Comparison of ENCODE assay signal across 19 cellular contexts in genomic region chr16:88400186-88400585, GRCh38. TPM values are rescaled to one million over a fixed set of nuclear protein-coding genes. Genes with fewer than 3 reads are reported as not detected.
A peak's percentile ranks its signal among the peaks of the same experiment; 100 is the strongest.
DNase-seq lines count a peak whose midpoint lies in the region; ATAC-seq, FAIRE-seq and TF ChIP-seq lines count a peak whose summit lies in the region.
"Had no signal": no experiment of that assay in that cellular context is flagged by ENCODE, and none has a peak within 500 bp of the region (broad histone marks: within the 10 kb centered on the region; RNA-seq: fewer than 3 reads in every experiment).

No MANE protein-coding gene starts in this region.

- in situ Hi-C loops in HepG2 (cut with HindIII; ENCODE audit: extremely low pct_ligation_motif_present, low pct_unique_long_range_greater_than_20kb) = no loop called here

- H3K9ac ChIP-seq in HepG2 (ENCODE audit: insufficient read depth, low read depth, low read length) (no peak overlapping the region), neuronal stem cell (ENCODE audit: low read depth, low read length, poor library complexity) (no peak overlapping the region)

- peak overlapping the region; percentile 47 for H2BK15ac ChIP-seq in neuronal stem cell (ENCODE audit: low read length)

- H4K8ac ChIP-seq in neuronal stem cell (ENCODE audit: low read depth, low read length) = no peak overlapping the region

- intact Hi-C loops in HepG2 (cut with micrococcal nuclease; ENCODE audit: unreplicated experiment) (no loop called here), right lobe of liver (cut with DNase I) (no loop called here)

- no peak overlapping the region for H2BK12ac ChIP-seq in neuronal stem cell (ENCODE audit: low read length)

- no peak for TF ChIP-seq RAD21 in HepG2 (CRISPR knock-in tag; IDR thresholded peaks at IDR 0.05)

- FAIRE-seq in HepG2 (lab: Jason Lieb, UNC) = no peak
- FAIRE-seq: A549, D721Med, G401.6, GM12891, GM19239 had no signal

- H3K14ac ChIP-seq in neuronal stem cell (ENCODE audit: low read length) = peak overlapping the region; percentile 49

- TF ChIP-seq POLR2A in HepG2 (IDR thresholded peaks at IDR 0.05; ENCODE audit: insufficient read depth in 1 of 2, low read depth in 2 of 2, low read length in 2 of 2) = no peak
- no peak for TF ChIP-seq POLR2A in right lobe of liver (IDR thresholded peaks at IDR 0.05)

- H3K4me1 ChIP-seq in HepG2 (ENCODE audit: insufficient read depth, low read length) (peaks cover 17% of the 10 kb centered on the region), right lobe of liver (no peaks in the 10 kb centered on the region), neuronal stem cell (ENCODE audit: control insufficient read depth in 2 of 2, insufficient read depth in 1 of 2, low read depth in 1 of 2, low read length in 2 of 2) (no peaks in the 10 kb centered on the region)
- H3K4me1 ChIP-seq: Caco-2 had no signal

- peak overlapping the region; percentile 13 for H3K4ac ChIP-seq in neuronal stem cell (ENCODE audit: low read length)

- H3K4me2 ChIP-seq in HepG2 (ENCODE audit: low read depth, low read length) (no peak overlapping the region), neuronal stem cell (ENCODE audit: insufficient read depth, low read length, poor library complexity, severe bottlenecking) (no peak overlapping the region)
- H3K4me2 ChIP-seq: A549 had no signal

- TF ChIP-seq CTCF in HepG2 (CRISPR knock-in tag; IDR thresholded peaks at IDR 0.05) (no peak), right lobe of liver (IDR thresholded peaks at IDR 0.05) (no peak)

- H2AK5ac ChIP-seq in neuronal stem cell (ENCODE audit: low read depth, low read length) = peak overlapping the region; percentile 77

- H2AFZ ChIP-seq in HepG2 (ENCODE audit: low read length) (no peak overlapping the region), neuronal stem cell (ENCODE audit: low read length) (no peak overlapping the region)

- peak overlapping the region; percentile 52 for H3K23ac ChIP-seq in neuronal stem cell (ENCODE audit: low read depth, low read length, poor library complexity)

- CTCF ChIA-PET in HepG2 (lab: Yijun Ruan, JAX; ENCODE audit: low intra/inter-chr PET ratio, low total read pairs) = no interaction called here

- BruUV-seq in HepG2 (replicated peaks; lab: Mats Ljungman, UMichigan) = no TSS peak

- H3K27ac ChIP-seq in HepG2 (ENCODE audit: extremely low read length, insufficient read depth, low read length) (no peak overlapping the region), right lobe of liver (no peak overlapping the region), neuronal stem cell (replicated peaks; ENCODE audit: low read length) (no peak overlapping the region)
- H3K27ac ChIP-seq: 22Rv1; A549; BLaER1 treated with 17β-estradiol and CSF1 and Interleukin-3, amounts not matched to agents 10 nM and 100 nM; C4-2B had no signal

- no peak overlapping the region for H4K91ac ChIP-seq in neuronal stem cell (ENCODE audit: low read depth, low read length, poor library complexity)

- peaks cover 4% of the 10 kb centered on the region; the same call in 1 of the 2 replicates for H4K20me1 ChIP-seq in HepG2 (ENCODE audit: insufficient read depth, low read length)

- ATAC-seq in HepG2 = no peak
- ATAC-seq in right lobe of liver = no peak
- ATAC-seq: A549; CD8-positive, alpha-beta T cell had no signal

- POLR2A ChIA-PET in HepG2 (lab: Yijun Ruan, JAX) = no interaction called here

- H3K4me3 ChIP-seq in HepG2 (replicated peaks in 1 of 3; ENCODE audit: insufficient read depth in 1 of 3, low read depth in 2 of 3, low read length in 3 of 3) (no peak overlapping the region), right lobe of liver (no peak overlapping the region), neuronal stem cell (ENCODE audit: low read length in 2 of 2) (no peak overlapping the region)
- H3K4me3 ChIP-seq: A549; BLaER1 treated with 17β-estradiol and CSF1 and Interleukin-3, amounts not matched to agents 10 nM and 100 nM had no signal

- H3K79me1 ChIP-seq in neuronal stem cell (ENCODE audit: low read depth, low read length) = no peaks in the 10 kb centered on the region

- DNase-seq in HepG2 (ENCODE audit: low spot score) (no peak), right lobe of liver (no peak), neuronal stem cell (ENCODE audit: low spot score) (no peak), NCI-H1694 (lab: John Stamatoyannopoulos, UW) (no peak), UCSD-AML1 (lab: John Stamatoyannopoulos, UW; ENCODE audit: unreplicated experiment) (no peak)
- DNase-seq: AML-193; Caco-2; Calu3; CD4-positive, alpha-beta T cell; CD8-positive, alpha-beta T cell; GF-D8 had no signal

- H2BK5ac ChIP-seq in neuronal stem cell (ENCODE audit: low read length) = no peak overlapping the region

- no peak overlapping the region for H3K18ac ChIP-seq in neuronal stem cell (ENCODE audit: low read length)

- WGBS in HepG2 (ENCODE audit: low lambda C conversion rate) = 45% methylated on average over 5 of the region's 9 CpGs
- WGBS in right lobe of liver (ENCODE audit: insufficient coverage, low coverage, low lambda C conversion rate, missing lambda C conversion rate) = no CpG with 5 or more reads among the region's 9 CpGs
- WGBS in neuronal stem cell (ENCODE audit: extremely low coverage in 2 of 2, insufficient read length in 2 of 2, insufficient replicate concordance in 1 of 2), 2 donors = no CpG with 5 or more reads among the region's 9 CpGs

- H3K27me3 ChIP-seq in HepG2 (ENCODE audit: control insufficient read depth in 1 of 2, insufficient read depth in 2 of 2, low read length in 2 of 2) (peaks cover 18 to 73% of the 10 kb centered on the region in 2 experiments), right lobe of liver (no peaks in the 10 kb centered on the region), neuronal stem cell (ENCODE audit: control insufficient read depth in 3 of 3, insufficient read depth in 3 of 3, low read depth in 1 of 3, low read length in 3 of 3) (peaks cover 0 to 29% (median 0%) of the 10 kb centered on the region in 3 experiments)

- H3K9me3 ChIP-seq in HepG2 (ENCODE audit: low read length) (no peaks in the 10 kb centered on the region), right lobe of liver (no peaks in the 10 kb centered on the region), neuronal stem cell (replicated peaks in 1 of 2; ENCODE audit: control insufficient read depth in 2 of 2, insufficient read depth in 1 of 2, low read depth in 1 of 2, low read length in 2 of 2) (peaks cover 0 to 6% of the 10 kb centered on the region in 2 donors)
- H3K9me3 ChIP-seq: A549 had no signal

- no peak overlapping the region for H2BK120ac ChIP-seq in neuronal stem cell (ENCODE audit: low read depth, low read length)

- H3K79me2 ChIP-seq in HepG2 (ENCODE audit: insufficient read depth, low read length) = no peaks in the 10 kb centered on the region

- no peaks in the 10 kb centered on the region for H3K36me3 ChIP-seq in HepG2 (replicated peaks in 1 of 2; ENCODE audit: control insufficient read depth in 1 of 2, insufficient read depth in 2 of 2, low read length in 2 of 2)
- H3K36me3 ChIP-seq in right lobe of liver = no peaks in the 10 kb centered on the region
- no peaks in the 10 kb centered on the region for H3K36me3 ChIP-seq in neuronal stem cell (replicated peaks in 1 of 2; ENCODE audit: control insufficient read depth in 2 of 2, insufficient read depth in 2 of 2, low read length in 2 of 2)
- H3K36me3 ChIP-seq: BLaER1 treated with 17β-estradiol and CSF1 and Interleukin-3, amounts not matched to agents 10 nM and 100 nM had no signal

- TF ChIP-seq EP300 in HepG2 (IDR thresholded peaks at IDR 0.05; ENCODE audit: low read depth in 2 of 2, low read length in 2 of 2) (no peak), HepG2 (CRISPR knock-in tag; IDR thresholded peaks at IDR 0.05; ENCODE audit: borderline replicate concordance) (no peak)

RNA-seq across cellular contexts. Expression of gene ZNF469, which starts 17.4 kb away (rescaled TPM):
- total RNA-seq in HepG2 (2016; rRNA removed; fragmentation: Illumina TruSeq; extraction: Trizol) (not detected in 2 replicates), right lobe of liver (1 to 10 TPM in 2 of 6 experiments, under 1 TPM in 4; 0.22 to 1.3 (median 0.37) TPM)
- not detected in 2 replicates for total RNA-seq in HepG2 (2016; cell fraction: cytosol; rRNA removed; fragmentation: Illumina TruSeq; extraction: Trizol; ENCODE audit: low read depth)
- not detected in 2 replicates for total RNA-seq in HepG2 (2016; cell fraction: insoluble cytoplasmic fraction; rRNA removed; fragmentation: Illumina TruSeq; extraction: Trizol)
- total RNA-seq in HepG2 (2016; cell fraction: membrane; rRNA removed; fragmentation: Illumina TruSeq; extraction: Trizol) = not detected in 2 replicates
- total RNA-seq in HepG2 (2016; cell fraction: nucleus; rRNA removed; fragmentation: Illumina TruSeq; extraction: Trizol) = not detected in 2 replicates
- not detected in 2 replicates for polyA plus RNA-seq in HepG2 (2011; rRNA removed)
- polyA plus RNA-seq in HepG2 (2011; cell fraction: cytosol; rRNA removed) = not detected in 2 replicates
- 0.02 TPM in 1 of 2 replicates, not detected in the other for polyA plus RNA-seq in HepG2 (2011; cell fraction: nucleus; rRNA removed)
- polyA plus RNA-seq in HepG2 (2012) = not detected in 2 replicates
- not detected in 2 replicates for polyA plus RNA-seq in HepG2 (2016; cell fraction: cytosol; fragmentation: Illumina TruSeq; extraction: Trizol; ENCODE audit: low read depth)
- not detected in 2 replicates for polyA plus RNA-seq in HepG2 (2016; cell fraction: insoluble cytoplasmic fraction; fragmentation: Illumina TruSeq; extraction: Trizol; ENCODE audit: low read depth)
- polyA plus RNA-seq in HepG2 (2016; cell fraction: membrane; fragmentation: Illumina TruSeq; extraction: Trizol; ENCODE audit: low read depth) = not detected in 2 replicates
- not detected in 2 replicates for polyA plus RNA-seq in HepG2 (2016; cell fraction: nucleus; fragmentation: Illumina TruSeq; extraction: Trizol; ENCODE audit: insufficient read depth, low read depth)
- polyA minus RNA-seq in HepG2 (2011; rRNA and poly(A)+ RNA removed; ENCODE audit: low replicate concordance) = not detected in 2 replicates
- not detected in 2 replicates for polyA minus RNA-seq in HepG2 (2011; cell fraction: cytosol; rRNA and poly(A)+ RNA removed)
- not detected in 2 replicates for polyA minus RNA-seq in HepG2 (2011; cell fraction: nucleus; rRNA and poly(A)+ RNA removed)
- 0.26 TPM for polyA plus RNA-seq in neuronal stem cell (2013, experiment 1 of 2)
- polyA plus RNA-seq in neuronal stem cell (2013, experiment 2 of 2) = 0.29 TPM

RNA-seq across cellular contexts. Expression of gene ZFPM1, which starts 52.9 kb away (rescaled TPM):
- 3.4 and 3.8 TPM in 2 replicates for total RNA-seq in HepG2 (2016; rRNA removed; fragmentation: Illumina TruSeq; extraction: Trizol)
- total RNA-seq in HepG2 (2016; cell fraction: cytosol; rRNA removed; fragmentation: Illumina TruSeq; extraction: Trizol; ENCODE audit: low read depth) = 0.81 and 2.1 TPM in 2 replicates
- total RNA-seq in HepG2 (2016; cell fraction: insoluble cytoplasmic fraction; rRNA removed; fragmentation: Illumina TruSeq; extraction: Trizol) = 3.4 and 3.9 TPM in 2 replicates
- 3.4 and 4.3 TPM in 2 replicates for total RNA-seq in HepG2 (2016; cell fraction: membrane; rRNA removed; fragmentation: Illumina TruSeq; extraction: Trizol)
- total RNA-seq in HepG2 (2016; cell fraction: nucleus; rRNA removed; fragmentation: Illumina TruSeq; extraction: Trizol) = 3.4 and 6.6 TPM in 2 replicates
- 1.3 and 1.7 TPM in 2 replicates for polyA plus RNA-seq in HepG2 (2011; rRNA removed)
- 0.79 and 1.3 TPM in 2 replicates for polyA plus RNA-seq in HepG2 (2011; cell fraction: cytosol; rRNA removed)
- 7.1 and 7.6 TPM in 2 replicates for polyA plus RNA-seq in HepG2 (2011; cell fraction: nucleus; rRNA removed)
- 7.2 and 7.6 TPM in 2 replicates for polyA plus RNA-seq in HepG2 (2012)
- polyA plus RNA-seq in HepG2 (2016; cell fraction: cytosol; fragmentation: Illumina TruSeq; extraction: Trizol; ENCODE audit: low read depth) = 1.2 TPM in 2 replicates
- polyA plus RNA-seq in HepG2 (2016; cell fraction: insoluble cytoplasmic fraction; fragmentation: Illumina TruSeq; extraction: Trizol; ENCODE audit: low read depth) = 3.7 and 8.7 TPM in 2 replicates
- 2.7 and 4.8 TPM in 2 replicates for polyA plus RNA-seq in HepG2 (2016; cell fraction: membrane; fragmentation: Illumina TruSeq; extraction: Trizol; ENCODE audit: low read depth)
- 14.0 and 14.3 TPM in 2 replicates for polyA plus RNA-seq in HepG2 (2016; cell fraction: nucleus; fragmentation: Illumina TruSeq; extraction: Trizol; ENCODE audit: insufficient read depth, low read depth)
- polyA minus RNA-seq in HepG2 (2011; rRNA and poly(A)+ RNA removed; ENCODE audit: low replicate concordance) = 0.98 and 4.2 TPM in 2 replicates
- polyA minus RNA-seq in HepG2 (2011; cell fraction: cytosol; rRNA and poly(A)+ RNA removed) = 2.7 and 6.6 TPM in 2 replicates
- 5.0 and 7.5 TPM in 2 replicates for polyA minus RNA-seq in HepG2 (2011; cell fraction: nucleus; rRNA and poly(A)+ RNA removed)
- 10 to 100 TPM in 2 of 6 experiments, 1 to 10 TPM in 4; 3.8 to 15.5 (median 8.3) TPM for total RNA-seq in right lobe of liver
- 3.8 TPM for polyA plus RNA-seq in neuronal stem cell (2013, experiment 1 of 2)
- 4.0 TPM for polyA plus RNA-seq in neuronal stem cell (2013, experiment 2 of 2)
